13 cellular contexts compared by ENCODE assay signal in the genomic region with DNA sequence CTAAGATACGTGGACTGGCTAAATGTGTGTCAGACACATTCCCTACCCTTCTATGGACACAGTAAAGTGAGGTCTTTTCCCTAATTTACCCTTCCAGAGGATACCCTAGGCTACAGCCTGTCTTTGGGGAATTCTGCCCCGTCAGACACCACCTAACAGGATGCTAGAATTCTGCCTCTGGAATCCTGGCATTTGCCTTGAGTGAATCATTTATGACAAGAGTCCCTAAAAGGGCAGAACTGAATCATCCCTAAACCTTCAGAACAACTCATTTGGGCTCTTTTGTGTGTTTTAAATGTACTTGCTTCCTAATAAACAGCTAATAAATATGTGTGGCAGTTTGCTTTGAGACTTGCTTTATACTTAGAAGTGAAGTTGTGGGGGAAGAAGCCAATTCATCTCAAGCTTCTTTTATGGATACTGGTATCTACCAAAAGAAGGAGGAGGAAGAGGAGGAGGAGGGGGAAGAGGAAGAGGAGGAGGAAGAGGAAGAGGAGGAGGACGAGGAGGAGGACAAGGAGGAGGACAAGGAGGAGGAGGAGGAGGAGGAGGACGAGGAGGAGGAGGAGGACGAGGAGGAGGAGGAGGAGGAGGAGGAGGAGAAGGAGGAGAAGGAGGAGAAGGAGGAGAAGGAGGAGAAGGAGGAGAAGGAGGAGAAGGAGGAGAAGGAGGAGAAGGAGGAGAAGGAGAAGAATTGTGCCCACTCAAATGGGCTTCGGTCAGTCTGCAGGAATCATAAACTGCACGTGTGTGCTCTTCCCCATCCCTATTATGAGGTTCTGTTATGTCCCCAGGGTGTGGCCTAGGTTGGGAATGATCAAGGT. TPM values are rescaled to one million over a fixed set of nuclear protein-coding genes. Genes with fewer than 3 reads are reported as not detected.
A peak's percentile ranks its signal among the peaks of the same experiment; 100 is the strongest.
DNase-seq lines count a peak whose midpoint lies in the region; ATAC-seq, FAIRE-seq and TF ChIP-seq lines count a peak whose summit lies in the region.
"Had no signal": no experiment of that assay in that cellular context is flagged by ENCODE, and none has a peak within 500 bp of the region (broad histone marks: within the 10 kb centered on the region; RNA-seq: fewer than 3 reads in every experiment).

No MANE protein-coding gene starts in this region.

- DNase-seq in EH (ENCODE audit: low read depth) (peak; percentile 90), RWPE1 (ENCODE audit: low spot score) (peak; percentile 46), epithelial cell of prostate (ENCODE audit: low read depth, low spot score) (no peak), osteocyte (ENCODE audit: extremely low spot score, unreplicated experiment) (no peak), GM12892 (ENCODE audit: insufficient read length) (no peak), mesothelial cell of epicardium (ENCODE audit: low spot score in 2 of 2, unreplicated experiment in 2 of 2) (no peak)
- no peak for DNase-seq in activated CD4-positive, CD25-positive, alpha-beta regulatory T cell treated with anti-CD3 and anti-CD28 coated beads, Interleukin-2, amount 50 U/mL, for 72 hours
- DNase-seq: hypothalamus; stimulated activated CD4-positive, alpha-beta T cell treated with anti-CD3 and anti-CD28 coated beads, Interleukin-4, amount 100 ng/mL, for 4 hours had no signal

- no peak for FAIRE-seq in GM12892 (lab: Jason Lieb, UNC)

- CTCF ChIA-PET in RWPE1 (lab: Yijun Ruan, JAX), result no interaction called here

- no peak for ATAC-seq in GM21786 (IDR thresholded peaks at IDR 0.05; ENCODE audit: unreplicated experiment)
- ATAC-seq: Panc1 had no signal

- H3K36me3 Mint-ChIP-seq in osteocyte (ENCODE audit: unreplicated experiment) (peaks cover 44% of the 10 kb centered on the region), mesothelial cell of epicardium (peaks cover 28% of the 10 kb centered on the region)

- TF ChIP-seq CTCF in RWPE1 (conservative IDR thresholded peaks at IDR 0.05; ENCODE audit: low read depth) (no peak), osteocyte (IDR thresholded peaks at IDR 0.05) (no peak), mesothelial cell of epicardium (IDR thresholded peaks at IDR 0.05; ENCODE audit: unreplicated experiment) (no peak)

- POLR2A ChIA-PET in RWPE1 (lab: Yijun Ruan, JAX; ENCODE audit: low non-redundant PET), result no interaction called here

- H3K4me3 Mint-ChIP-seq in osteocyte (ENCODE audit: unreplicated experiment) (no peak overlapping the region), mesothelial cell of epicardium (no peak overlapping the region)
- H3K4me3 Mint-ChIP-seq: activated CD4-positive, alpha-beta memory T cell treated with anti-CD3 and anti-CD28 coated beads for 36 hours had no signal

- H3K9me3 Mint-ChIP-seq in osteocyte (ENCODE audit: unreplicated experiment), result no peaks in the 10 kb centered on the region
- no peaks in the 10 kb centered on the region for H3K9me3 Mint-ChIP-seq in mesothelial cell of epicardium
- H3K9me3 Mint-ChIP-seq: activated CD4-positive, alpha-beta memory T cell treated with anti-CD3 and anti-CD28 coated beads for 36 hours; activated naive CD4-positive, alpha-beta T cell treated with anti-CD3 and anti-CD28 coated beads, Interleukin-2, amount 50 U/mL, for 72 hours had no signal

- H3K4me1 Mint-ChIP-seq in osteocyte (ENCODE audit: unreplicated experiment) (peaks cover 23% of the 10 kb centered on the region), mesothelial cell of epicardium (no peaks in the 10 kb centered on the region)

- peak overlapping the region; percentile 69 for H3K27ac Mint-ChIP-seq in osteocyte (ENCODE audit: unreplicated experiment)
- H3K27ac Mint-ChIP-seq in mesothelial cell of epicardium, result no peak overlapping the region

- no peak for TF ChIP-seq POLR2A in GM12892 (IDR thresholded peaks at IDR 0.05; ENCODE audit: low read depth, low read length)

- H3K27me3 Mint-ChIP-seq in osteocyte (ENCODE audit: unreplicated experiment), result no peaks in the 10 kb centered on the region
- H3K27me3 Mint-ChIP-seq in mesothelial cell of epicardium (ENCODE audit: low read depth), result no peaks in the 10 kb centered on the region
- H3K27me3 Mint-ChIP-seq: activated CD4-positive, alpha-beta memory T cell treated with anti-CD3 and anti-CD28 coated beads for 36 hours had no signal

- peak overlapping the region; percentile 39; the same call in 1 of the 2 replicates for H3K27ac ChIP-seq in RWPE1
- H3K27ac ChIP-seq in epithelial cell of prostate, result peak overlapping the region; percentile 23

RNA-seq across cellular contexts. Expression of a gene that starts 27.1 kb away (rescaled TPM):
- total RNA-seq in osteocyte, result 26.9 and 27.5 TPM in 2 replicates
- 12.1 TPM for polyA plus RNA-seq in GM12892 (2012; ENCODE audit: missing spikeins)
- 26.2 to 30.2 TPM (median 27.1 TPM) in 3 replicates for total RNA-seq in mesothelial cell of epicardium

Comparison
In these comparisons a context has a peak if more than half of its experiments do, and no peak if none do; other contexts are left out.
1. DNase-seq: peak in EH (single experiment) and RWPE1 (single experiment); none in epithelial cell of prostate (single experiment), osteocyte (single experiment), activated CD4-positive, CD25-positive, alpha-beta regulatory T cell treated with anti-CD3 and anti-CD28 coated beads, Interleukin-2, amount 50 U/mL, for 72 hours (single experiment), GM12892 (single experiment) and mesothelial cell of epicardium (0 of 2).